In the genomic region with DNA sequence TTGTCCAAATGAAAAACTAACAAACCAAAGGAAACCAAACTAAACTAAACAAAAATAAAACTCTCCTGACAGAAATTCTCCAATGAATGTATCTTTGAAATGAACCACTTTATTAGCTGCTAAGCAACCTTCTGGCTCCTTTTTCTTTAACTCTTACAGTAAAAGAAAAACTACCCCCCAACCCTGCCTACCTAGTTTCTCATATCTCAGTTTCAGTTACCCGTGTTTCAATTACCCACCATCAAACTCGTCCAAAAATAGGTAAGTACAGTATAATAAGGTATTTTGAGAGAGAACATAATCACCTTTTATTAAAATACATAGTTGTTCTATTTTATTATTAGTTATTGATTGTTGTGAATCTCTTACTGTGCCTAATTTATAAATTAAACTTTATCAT, we compare ENCODE assay signal across 23 cellular contexts.
A peak's percentile ranks its signal among the peaks of the same experiment; 100 is the strongest.
DNase-seq lines count a peak whose midpoint lies in the region; ATAC-seq lines count a peak whose summit lies in the region.
"Had no signal": no experiment of that assay in that cellular context is flagged by ENCODE, and none has a peak within 500 bp of the region (broad histone marks: within the 10 kb centered on the region; RNA-seq: fewer than 3 reads in every experiment).

No MANE protein-coding gene starts in this region.

- no peaks in the 10 kb centered on the region for H3K27me3 ChIP-seq in H7 (ENCODE audit: control insufficient read depth, insufficient read depth, low read length)
- no peaks in the 10 kb centered on the region for H3K27me3 ChIP-seq in HAP-1 (ENCODE audit: low read depth)
- H3K27me3 ChIP-seq: adrenal gland, BE2C, neural progenitor cell, testis had no signal

- ATAC-seq in GM18498 (IDR thresholded peaks at IDR 0.05; ENCODE audit: unreplicated experiment) (peak; percentile 97), GM19328 (IDR thresholded peaks at IDR 0.05; ENCODE audit: unreplicated experiment) (peak; percentile 53), HG02571 (IDR thresholded peaks at IDR 0.05; ENCODE audit: unreplicated experiment) (peak; percentile 88), HG03354 (IDR thresholded peaks at IDR 0.05; ENCODE audit: poor library complexity, severe bottlenecking, unreplicated experiment) (peak; percentile 77)
- ATAC-seq: left ventricle myocardium superior, mucosa of descending colon had no signal

- H3K9me3 ChIP-seq in HAP-1: no peaks in the 10 kb centered on the region
- H3K9me3 ChIP-seq: adrenal gland, BE2C, mucosa of descending colon, testis had no signal

- H3K4me1 ChIP-seq in HAP-1: no peaks in the 10 kb centered on the region
- H3K4me1 ChIP-seq: adrenal gland, BE2C, neural progenitor cell, testis had no signal

- H3K4me3 ChIP-seq in H7 (ENCODE audit: insufficient read depth, low read depth, low read length) (no peak overlapping the region), HAP-1 (no peak overlapping the region)
- H3K4me3 ChIP-seq: adrenal gland, mucosa of descending colon, neural progenitor cell, testis had no signal

- DNase-seq in iPS-NIHi11 (ENCODE audit: low spot score) (no peak), DMS 273 treated with DMSO at 0.1 percent for 48 hours (lab: John Stamatoyannopoulos, UW) (no peak), H7 (no peak), HAP-1 (ENCODE audit: low spot score in 2 of 2) (no peak)
- DNase-seq: 8988T; activated CD4-positive, alpha-beta T cell treated with anti-CD3 and anti-CD28 coated beads, Interleukin-2, amount 10 ng/mL, durations not matched to agents 7 days and 5 days; activated CD8-positive, alpha-beta memory T cell treated with anti-CD3 and anti-CD28 coated beads, Interleukin-2, amount 50 U/mL, for 4 hours; activated effector memory CD4-positive, alpha-beta T cell treated with Interleukin-2 at 50 U/mL for 16 hours; adrenal gland; BE2C; Calu3; H9; left ventricle myocardium superior; mucosa of descending colon; NCI-H1048; NCI-H526; Right ventricle myocardium superior; testis had no signal

- H3K36me3 ChIP-seq in H7 (replicated peaks; ENCODE audit: control insufficient read depth, insufficient read depth, low read length): no peaks in the 10 kb centered on the region; the same call in none of the 2 replicates
- H3K36me3 ChIP-seq in HAP-1 (replicated peaks): no peaks in the 10 kb centered on the region
- H3K36me3 ChIP-seq: adrenal gland, BE2C, neural progenitor cell had no signal

- in situ Hi-C loops in HAP-1 (cut with MboI; ENCODE audit: low sequenced_read_pairs): no loop called here
